In genomic region chr19:16435999-16436650, GRCh38 we compare ENCODE assay signal across 11 cellular contexts. TPM values are rescaled to one million over a fixed set of nuclear protein-coding genes. Genes with fewer than 3 reads are reported as not detected.
A peak's percentile ranks its signal among the peaks of the same experiment; 100 is the strongest.
DNase-seq lines count a peak whose midpoint lies in the region; ATAC-seq, FAIRE-seq and TF ChIP-seq lines count a peak whose summit lies in the region.
"Had no signal": no experiment of that assay in that cellular context is flagged by ENCODE, and none has a peak within 500 bp of the region (broad histone marks: within the 10 kb centered on the region; RNA-seq: fewer than 3 reads in every experiment).

No MANE protein-coding gene starts in this region.

- no peaks in the 10 kb centered on the region for H3K9me3 ChIP-seq in CD8-positive, alpha-beta T cell (ENCODE audit: low read length)
- no peaks in the 10 kb centered on the region for H3K9me3 ChIP-seq in fibroblast of lung (ENCODE audit: control insufficient read depth, insufficient read depth, low read depth, low read length)
- H3K9me3 ChIP-seq in osteoblast (ENCODE audit: low read depth, low read length): no peaks in the 10 kb centered on the region

- DNase-seq in CD8-positive, alpha-beta T cell: no peak
- peak; percentile 58 for DNase-seq in RCC 7860 (ENCODE audit: low spot score)
- peak in 1 of 2 donors; percentile 61 for DNase-seq in fibroblast of lung (ENCODE audit: low read depth in 2 of 2)
- DNase-seq in osteoblast (ENCODE audit: insufficient read length, low spot score, missing footprints): peak; percentile 37
- no peak for DNase-seq in cortex of kidney (lab: John Stamatoyannopoulos, UW)
- DNase-seq in NCI-H82 (lab: John Stamatoyannopoulos, UW): no peak
- DNase-seq in NCI-H748 treated with DMSO at 0.1 percent for 48 hours (lab: John Stamatoyannopoulos, UW): no peak
- DNase-seq in T-helper 9 cell: no peak
- DNase-seq: amniotic stem cell, DMS53 had no signal

- H3K9ac ChIP-seq in fibroblast of lung (ENCODE audit: insufficient read depth, low read length): no peak overlapping the region

- H3K4me2 ChIP-seq in fibroblast of lung (ENCODE audit: extremely low read depth, insufficient read depth, low read length) (peak overlapping the region; percentile 37), osteoblast (ENCODE audit: insufficient read depth, low read length) (peak overlapping the region; percentile 64)

- FAIRE-seq in RCC 7860 (lab: Jason Lieb, UNC): no peak

- peaks cover 33% of the 10 kb centered on the region for H3K36me3 ChIP-seq in CD8-positive, alpha-beta T cell (ENCODE audit: insufficient read depth, low read length)
- H3K36me3 ChIP-seq in fibroblast of lung (ENCODE audit: control insufficient read depth, insufficient read depth, low read length) (peaks cover 2% of the 10 kb centered on the region), osteoblast (ENCODE audit: insufficient read depth, low read length) (peaks cover 37% of the 10 kb centered on the region)

- no peaks in the 10 kb centered on the region for H3K27me3 ChIP-seq in CD8-positive, alpha-beta T cell (ENCODE audit: insufficient read depth, low read length)
- no peaks in the 10 kb centered on the region for H3K27me3 ChIP-seq in fibroblast of lung (ENCODE audit: control insufficient read depth, insufficient read depth, low read length)
- H3K27me3 ChIP-seq in osteoblast (ENCODE audit: insufficient read depth, low read length): no peaks in the 10 kb centered on the region

- no peaks in the 10 kb centered on the region for H4K20me1 ChIP-seq in fibroblast of lung (ENCODE audit: control insufficient read depth, extremely low read depth, insufficient read depth, low read length)
- peaks cover 9% of the 10 kb centered on the region for H4K20me1 ChIP-seq in osteoblast (ENCODE audit: insufficient read depth, low read length)

- H3K4me3 Mint-ChIP-seq in CD8-positive, alpha-beta T cell: no peak overlapping the region

- peak overlapping the region; percentile 6 for H3K27ac Mint-ChIP-seq in CD8-positive, alpha-beta T cell

- no peak for TF ChIP-seq CTCF in CD8-positive, alpha-beta T cell (IDR thresholded peaks at IDR 0.05)
- TF ChIP-seq CTCF in fibroblast of lung (conservative IDR thresholded peaks at IDR 0.05 in 1 of 2, IDR thresholded peaks at IDR 0.05 in 1 of 2; ENCODE audit: low read depth in 1 of 2, low read length in 2 of 2): no peak
- TF ChIP-seq CTCF in osteoblast (IDR thresholded peaks at IDR 0.05; ENCODE audit: extremely low read depth, low read depth, low read length): no peak

- intact Hi-C loops in CD8-positive, alpha-beta T cell (cut with DNase I, micrococcal nuclease): no loop called here

- H3K79me2 ChIP-seq in fibroblast of lung (ENCODE audit: control insufficient read depth, insufficient read depth, low read length) (no peaks in the 10 kb centered on the region), osteoblast (ENCODE audit: insufficient read depth, low read length) (peaks cover 4% of the 10 kb centered on the region)

- H2AFZ ChIP-seq in fibroblast of lung (ENCODE audit: low read length) (no peak overlapping the region), osteoblast (ENCODE audit: low read length) (no peak overlapping the region)

- H3K9me3 Mint-ChIP-seq in CD8-positive, alpha-beta T cell: no peaks in the 10 kb centered on the region

- no peak overlapping the region for H3K4me3 ChIP-seq in CD8-positive, alpha-beta T cell (ENCODE audit: low read depth, low read length)
- H3K4me3 ChIP-seq in fibroblast of lung (replicated peaks in 1 of 4; ENCODE audit: control extremely low read depth in 1 of 4, insufficient read depth in 1 of 4, low read depth in 3 of 4, low read length in 4 of 4) (no peak overlapping the region), osteoblast (ENCODE audit: insufficient read depth, low read length) (peak overlapping the region; percentile 19)

- no peaks in the 10 kb centered on the region for H3K4me1 ChIP-seq in CD8-positive, alpha-beta T cell (ENCODE audit: insufficient read depth, low read length)
- H3K4me1 ChIP-seq in fibroblast of lung (ENCODE audit: control insufficient read depth, extremely low read depth, insufficient read depth, low read length) (peaks cover 8% of the 10 kb centered on the region), osteoblast (ENCODE audit: insufficient read depth, low read length) (peaks cover 25% of the 10 kb centered on the region)

- peaks cover 68% of the 10 kb centered on the region for H3K36me3 Mint-ChIP-seq in CD8-positive, alpha-beta T cell

- peaks cover 4% of the 10 kb centered on the region for H3K4me1 Mint-ChIP-seq in CD8-positive, alpha-beta T cell (ENCODE audit: low read depth)

- POLR2A ChIA-PET in CD8-positive, alpha-beta T cell (lab: Charles Lee): no interaction called here

- H3K27ac ChIP-seq in CD8-positive, alpha-beta T cell (ENCODE audit: low read depth, low read length): no peak overlapping the region
- peak overlapping the region; percentile 17 for H3K27ac ChIP-seq in fibroblast of lung (ENCODE audit: insufficient read depth, low read length)
- peak overlapping the region; percentile 87 for H3K27ac ChIP-seq in osteoblast (ENCODE audit: low read depth, low read length)

- H3K27me3 Mint-ChIP-seq in CD8-positive, alpha-beta T cell (ENCODE audit: low read depth): no peaks in the 10 kb centered on the region

- CTCF ChIA-PET in CD8-positive, alpha-beta T cell (lab: Charles Lee): interaction anchor here (0.8 to 1.3 kb wide), 4 partner anchors 17 to 189 kb away, joined by 3 to 4 read pairs (median 3); no protein-coding TSS in a partner anchor

- no peak for ATAC-seq in CD8-positive, alpha-beta T cell

RNA-seq across cellular contexts. Expression of gene EPS15L1, which starts 35.6 kb away (rescaled TPM):
- total RNA-seq in CD8-positive, alpha-beta T cell: 10 to 100 TPM; 23.4 to 25.3 TPM
- total RNA-seq in fibroblast of lung (8.2 and 10.9 TPM in 2 replicates), osteoblast (13.8 and 15.2 TPM in 2 replicates)
- polyA plus RNA-seq in fibroblast of lung: 11.3 and 16.2 TPM in 2 replicates
- polyA plus RNA-seq in fibroblast of lung (2012): 21.3 and 24.4 TPM in 2 replicates
- 22.6 and 23.3 TPM in 2 replicates for polyA minus RNA-seq in fibroblast of lung (ENCODE audit: low replicate concordance)

RNA-seq across cellular contexts. Expression of gene CALR3, which starts 59.8 kb away (rescaled TPM):
- not detected for total RNA-seq in CD8-positive, alpha-beta T cell
- total RNA-seq in fibroblast of lung (not detected in 2 replicates), osteoblast (not detected in 2 replicates)
- 0.10 TPM in 1 of 2 replicates, not detected in the other for polyA plus RNA-seq in fibroblast of lung
- polyA plus RNA-seq in fibroblast of lung (2012): not detected in 2 replicates
- not detected in 2 replicates for polyA minus RNA-seq in fibroblast of lung (ENCODE audit: low replicate concordance)
- total RNA-seq: kidney epithelial cell had no signal

Comparison
In these comparisons a context has a peak if more than half of its experiments do, and no peak if none do; other contexts are left out.
1. DNase-seq: peak in RCC 7860 (single experiment) and osteoblast (single experiment); none in CD8-positive, alpha-beta T cell (0 of 7), cortex of kidney (single experiment), NCI-H82 (single experiment), NCI-H748 treated with DMSO at 0.1 percent for 48 hours (single experiment) and T-helper 9 cell (single experiment).